17 cellular contexts compared by ENCODE assay signal in the genomic region with DNA sequence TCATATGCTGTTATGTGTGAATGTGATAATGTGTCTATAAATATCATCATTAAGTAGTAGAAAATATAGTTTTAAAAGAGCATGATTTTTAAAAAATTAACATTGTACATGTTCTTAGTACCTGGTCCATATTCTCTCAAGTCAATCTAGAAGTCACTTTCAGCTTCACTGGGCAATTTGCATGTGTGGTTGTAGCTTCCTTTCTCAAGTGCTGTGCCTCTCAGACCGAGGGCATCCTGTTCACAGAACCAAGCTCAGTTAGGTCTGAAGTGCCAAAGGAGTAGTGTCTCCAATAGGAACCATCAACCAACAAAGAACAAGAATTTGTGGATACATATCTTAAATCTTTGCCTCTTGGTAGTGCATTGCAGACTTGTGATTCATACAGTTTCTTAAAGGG.
DNase-seq lines count a peak whose midpoint lies in the region; ATAC-seq and TF ChIP-seq lines count a peak whose summit lies in the region.
"Had no signal": no experiment of that assay in that cellular context is flagged by ENCODE, and none has a peak within 500 bp of the region (broad histone marks: within the 10 kb centered on the region; RNA-seq: fewer than 3 reads in every experiment).

No MANE protein-coding gene starts in this region.

- TF ChIP-seq CTCF in spleen (IDR thresholded peaks at IDR 0.05 in 8 of 11, conservative IDR thresholded peaks at IDR 0.05 in 3 of 11) = no peak

- no peak for DNase-seq in posterior cingulate gyrus
- no peak for DNase-seq in activated T-helper 1 cell treated with anti-CD3 and anti-CD28 coated beads, Interleukin-12 subunit alpha, Interleukin-12 subunit beta, Interleukin-2, Interleukin-4 antibody, amounts not matched to agents 30 ng/mL and 10 ng/mL and 1 ng/mL, durations not matched to agents 14 hours and 24 hours and 36 hours (ENCODE audit: low spot score)
- DNase-seq in spleen = no peak
- no peak for DNase-seq in activated CD4-positive, alpha-beta T cell treated with anti-CD3 and anti-CD28 coated beads, Interleukin-2, amount 50 U/mL, for 48 hours
- DNase-seq: effector CD4-positive, alpha-beta T cell; left ventricle myocardium superior; NCI-H1436 treated with DMSO at 0.1 percent for 48 hours; NCI-H69; RPMI8226; T-helper 1 cell; transverse colon had no signal

- intact Hi-C loops in posterior cingulate gyrus (cut with DNase I) (no loop called here), spleen (cut with DNase I; ENCODE audit: low total_unique reads) (no loop called here)
- intact Hi-C loops in activated T-helper 1 cell treated with anti-CD3 and anti-CD28 coated beads, Interleukin-12 subunit alpha, Interleukin-12 subunit beta, Interleukin-2, Interleukin-4 antibody, amounts not matched to agents 30 ng/mL and 10 ng/mL and 1 ng/mL, durations not matched to agents 14 hours and 24 hours and 36 hours (cut with micrococcal nuclease) = no loop called here

- H3K9me3 Mint-ChIP-seq in activated T-helper 1 cell treated with anti-CD3 and anti-CD28 coated beads, Interleukin-12 subunit alpha, Interleukin-12 subunit beta, Interleukin-2, Interleukin-4 antibody, amounts not matched to agents 30 ng/mL and 10 ng/mL and 1 ng/mL, durations not matched to agents 14 hours and 24 hours and 36 hours = no peaks in the 10 kb centered on the region
- H3K9me3 Mint-ChIP-seq: activated naive CD4-positive, alpha-beta T cell treated with anti-CD3 and anti-CD28 coated beads, Interleukin-2, amount 50 U/mL, for 24 hours had no signal

- H3K4me1 Mint-ChIP-seq in activated T-helper 1 cell treated with anti-CD3 and anti-CD28 coated beads, Interleukin-12 subunit alpha, Interleukin-12 subunit beta, Interleukin-2, Interleukin-4 antibody, amounts not matched to agents 30 ng/mL and 10 ng/mL and 1 ng/mL, durations not matched to agents 14 hours and 24 hours and 36 hours (ENCODE audit: low read depth) = no peaks in the 10 kb centered on the region
- H3K4me1 Mint-ChIP-seq: activated naive CD4-positive, alpha-beta T cell treated with anti-CD3 and anti-CD28 coated beads, Interleukin-2, amount 50 U/mL, for 24 hours had no signal

- H3K9me3 ChIP-seq in spleen = no peaks in the 10 kb centered on the region
- H3K9me3 ChIP-seq: transverse colon had no signal

- no peaks in the 10 kb centered on the region for H3K27me3 ChIP-seq in spleen (replicated peaks in 1 of 7)
- H3K27me3 ChIP-seq: transverse colon had no signal

- H3K36me3 ChIP-seq in spleen = no peaks in the 10 kb centered on the region
- H3K36me3 ChIP-seq: transverse colon had no signal

- no peak overlapping the region for H3K4me3 Mint-ChIP-seq in activated T-helper 1 cell treated with anti-CD3 and anti-CD28 coated beads, Interleukin-12 subunit alpha, Interleukin-12 subunit beta, Interleukin-2, Interleukin-4 antibody, amounts not matched to agents 30 ng/mL and 10 ng/mL and 1 ng/mL, durations not matched to agents 14 hours and 24 hours and 36 hours
- H3K4me3 Mint-ChIP-seq: activated naive CD4-positive, alpha-beta T cell treated with anti-CD3 and anti-CD28 coated beads, Interleukin-2, amount 50 U/mL, for 24 hours; natural killer cell treated with Interleukin-12 subunit alpha and Interleukin-12 subunit beta and Interleukin-15 and Interleukin-18, amount 100 ng/mL, for 72 hours had no signal

- no peak overlapping the region for H3K27ac ChIP-seq in spleen
- H3K27ac ChIP-seq: transverse colon had no signal

- no peak overlapping the region for H3K27ac Mint-ChIP-seq in activated T-helper 1 cell treated with anti-CD3 and anti-CD28 coated beads, Interleukin-12 subunit alpha, Interleukin-12 subunit beta, Interleukin-2, Interleukin-4 antibody, amounts not matched to agents 30 ng/mL and 10 ng/mL and 1 ng/mL, durations not matched to agents 14 hours and 24 hours and 36 hours
- H3K27ac Mint-ChIP-seq: activated naive CD4-positive, alpha-beta T cell treated with anti-CD3 and anti-CD28 coated beads, Interleukin-2, amount 50 U/mL, for 24 hours; natural killer cell treated with Interleukin-12 subunit alpha and Interleukin-12 subunit beta and Interleukin-15 and Interleukin-18, amount 100 ng/mL, for 72 hours had no signal

- no peak for TF ChIP-seq POLR2A in spleen (IDR thresholded peaks at IDR 0.05)

- whole genome bisulfite sequencing in spleen, 5 donors = 50 to 62% (median 62%) methylated on average over 1 of the region's 1 CpG

- no peak overlapping the region for H3K4me3 ChIP-seq in spleen
- H3K4me3 ChIP-seq: transverse colon had no signal

- H3K36me3 Mint-ChIP-seq in activated T-helper 1 cell treated with anti-CD3 and anti-CD28 coated beads, Interleukin-12 subunit alpha, Interleukin-12 subunit beta, Interleukin-2, Interleukin-4 antibody, amounts not matched to agents 30 ng/mL and 10 ng/mL and 1 ng/mL, durations not matched to agents 14 hours and 24 hours and 36 hours (ENCODE audit: low read depth) = no peaks in the 10 kb centered on the region
- H3K36me3 Mint-ChIP-seq: activated naive CD4-positive, alpha-beta T cell treated with anti-CD3 and anti-CD28 coated beads, Interleukin-2, amount 50 U/mL, for 24 hours; natural killer cell treated with Interleukin-12 subunit alpha and Interleukin-12 subunit beta and Interleukin-15 and Interleukin-18, amount 100 ng/mL, for 72 hours had no signal

- ATAC-seq in GM18520 (IDR thresholded peaks at IDR 0.05; ENCODE audit: unreplicated experiment) (peak; percentile 84), GM19467 (IDR thresholded peaks at IDR 0.05; ENCODE audit: unreplicated experiment) (peak; percentile 97), HG02763 (IDR thresholded peaks at IDR 0.05; ENCODE audit: unreplicated experiment) (peak; percentile 97), HG03442 (IDR thresholded peaks at IDR 0.05; ENCODE audit: unreplicated experiment) (peak; percentile 76)
- ATAC-seq: left ventricle myocardium superior; natural killer cell treated with Interleukin-12 subunit alpha and Interleukin-12 subunit beta and Interleukin-15 and Interleukin-18, amount 100 ng/mL, for 72 hours had no signal

- no peaks in the 10 kb centered on the region for H3K27me3 Mint-ChIP-seq in activated T-helper 1 cell treated with anti-CD3 and anti-CD28 coated beads, Interleukin-12 subunit alpha, Interleukin-12 subunit beta, Interleukin-2, Interleukin-4 antibody, amounts not matched to agents 30 ng/mL and 10 ng/mL and 1 ng/mL, durations not matched to agents 14 hours and 24 hours and 36 hours (ENCODE audit: insufficient read depth)
- H3K27me3 Mint-ChIP-seq: activated naive CD4-positive, alpha-beta T cell treated with anti-CD3 and anti-CD28 coated beads, Interleukin-2, amount 50 U/mL, for 24 hours; natural killer cell treated with Interleukin-12 subunit alpha and Interleukin-12 subunit beta and Interleukin-15 and Interleukin-18, amount 100 ng/mL, for 72 hours had no signal

- no peaks in the 10 kb centered on the region for H3K4me1 ChIP-seq in spleen
- H3K4me1 ChIP-seq: transverse colon had no signal
